In the genomic region with DNA sequence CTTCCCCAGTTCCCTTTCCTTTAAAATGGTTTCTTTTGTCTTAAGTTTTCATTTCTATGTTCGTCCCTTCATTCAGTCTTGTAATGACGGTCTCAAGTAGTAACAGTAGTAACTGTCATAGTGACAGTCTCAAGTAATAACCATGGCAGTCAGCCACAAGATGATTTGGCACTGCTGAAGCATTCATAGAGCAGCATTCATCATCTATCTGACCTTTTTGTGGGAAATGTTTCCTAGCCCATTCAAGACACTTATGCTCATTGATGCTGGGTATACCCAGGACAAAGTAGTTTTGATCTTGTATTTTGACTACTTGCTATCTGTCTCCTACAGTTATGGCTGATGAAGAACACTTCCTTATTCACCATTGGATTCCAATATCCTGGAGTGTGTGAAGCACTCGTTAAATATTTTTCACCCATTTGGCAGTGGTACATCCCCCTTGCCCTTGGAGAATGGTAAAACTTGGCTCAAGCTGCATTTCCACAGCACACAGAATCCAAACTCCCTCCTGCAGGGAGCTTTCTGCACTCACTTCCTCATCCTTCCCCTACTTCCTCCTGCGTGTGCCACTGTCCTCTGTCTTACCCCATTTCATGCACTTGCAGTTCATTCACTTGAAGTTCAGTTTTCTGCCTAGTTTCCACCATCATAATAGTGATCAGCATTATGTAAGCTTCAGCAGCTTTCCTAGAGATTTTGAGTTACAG, we compare ENCODE assay signal across 1 cellular context.
TF ChIP-seq lines count a peak whose summit lies in the region.

No MANE protein-coding gene starts in this region.

TF ChIP-seq in endothelial cell of umbilical vein, 7 proteins besides CTCF, POLR2A, EP300 and RAD21 (continued from another document):
- TF ChIP-seq, protein P1, sequence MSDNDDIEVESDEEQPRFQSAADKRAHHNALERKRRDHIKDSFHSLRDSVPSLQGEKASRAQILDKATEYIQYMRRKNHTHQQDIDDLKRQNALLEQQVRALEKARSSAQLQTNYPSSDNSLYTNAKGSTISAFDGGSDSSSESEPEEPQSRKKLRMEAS (IDR thresholded peaks at IDR 0.05; ENCODE audit: insufficient read depth, insufficient read length): no peak
- TF ChIP-seq EZH2 (IDR thresholded peaks at IDR 0.05; ENCODE audit: borderline replicate concordance, low read depth, low read length, severe bottlenecking): no peak
- TF ChIP-seq JUN (IDR thresholded peaks at IDR 0.05; ENCODE audit: borderline replicate concordance, insufficient read depth, insufficient read length, low read depth): no peak
- TF ChIP-seq MYC (IDR thresholded peaks at IDR 0.05; ENCODE audit: low read depth, low read length): no peak
